In the genomic region with DNA sequence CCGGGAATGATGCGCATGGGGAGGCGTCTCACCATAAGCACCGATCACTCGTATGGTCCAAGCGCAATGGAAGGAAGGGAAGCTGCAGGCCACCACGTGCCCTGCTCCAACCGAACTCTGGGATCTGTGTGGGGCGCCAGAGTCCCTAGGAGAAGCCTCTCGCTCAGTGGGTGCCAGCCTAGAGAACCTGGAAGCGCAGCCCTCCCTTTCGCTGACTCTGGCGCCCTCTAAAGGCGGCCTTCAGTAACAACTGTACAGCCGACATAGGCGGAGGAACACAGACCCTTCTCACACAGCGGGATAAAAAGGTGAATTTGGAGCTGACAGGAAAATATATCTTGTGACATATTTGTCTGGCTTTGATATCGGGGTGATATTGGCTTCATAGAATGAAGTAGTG, we compare ENCODE assay signal across 7 cellular contexts.
DNase-seq lines count a peak whose midpoint lies in the region; ATAC-seq, FAIRE-seq and TF ChIP-seq lines count a peak whose summit lies in the region.

No MANE protein-coding gene starts in this region.

- no peak for DNase-seq in GM12864 (ENCODE audit: low read depth)
- peak; percentile 43 for DNase-seq in KBM-7
- DNase-seq in SKM-1 (lab: John Stamatoyannopoulos, UW; ENCODE audit: unreplicated experiment), result peak; percentile 3
- DNase-seq in amniotic epithelial cell (ENCODE audit: low read depth), result peak; percentile 10
- peak; percentile 67 for DNase-seq in kidney
- DNase-seq in stimulated activated CD8-positive, alpha-beta memory T cell treated with anti-CD3 and anti-CD28 coated beads, Interleukin-4, amount 100 ng/mL, for 48 hours, result peak; percentile 70

- no peak for ATAC-seq in GM21717 (IDR thresholded peaks at IDR 0.05; ENCODE audit: unreplicated experiment)

- intact Hi-C loops in kidney (cut with DNase I), result no loop called here

- TF ChIP-seq CTCF in GM12864 (IDR thresholded peaks at IDR 0.05; ENCODE audit: low read depth, low read length, missing control alignments), result peak; percentile 68
- peak; percentile 38 for TF ChIP-seq CTCF in kidney (IDR thresholded peaks at IDR 0.05; ENCODE audit: borderline replicate concordance, extremely low read depth, insufficient read depth)

- H3K9ac ChIP-seq in kidney (ENCODE audit: low read length in 2 of 2), result no peak overlapping the region

- H3K4me3 ChIP-seq in GM12864 (ENCODE audit: low read depth, low read length) (no peak overlapping the region), kidney (ENCODE audit: low read length in 2 of 2) (no peak overlapping the region)

- in situ Hi-C loops in KBM-7 (cut with MboI; ENCODE audit: low pct_unique_long_range_greater_than_20kb, low sequenced_read_pairs), result no loop called here

- no peaks in the 10 kb centered on the region for H3K36me3 ChIP-seq in kidney (ENCODE audit: control insufficient read depth in 1 of 2, insufficient read depth in 2 of 2, low read length in 2 of 2)

- no peaks in the 10 kb centered on the region for H3K9me3 ChIP-seq in kidney (ENCODE audit: control insufficient read depth in 1 of 2, low read length in 2 of 2)

- no peak overlapping the region for H3K27ac ChIP-seq in kidney (ENCODE audit: low read depth in 2 of 2, low read length in 2 of 2)

- FAIRE-seq in kidney (lab: Jason Lieb, UNC), result no peak

- no peaks in the 10 kb centered on the region for H3K4me1 ChIP-seq in kidney (ENCODE audit: control insufficient read depth in 1 of 2, insufficient read depth in 1 of 2, low read depth in 1 of 2, low read length in 2 of 2)
